In the genomic region with DNA sequence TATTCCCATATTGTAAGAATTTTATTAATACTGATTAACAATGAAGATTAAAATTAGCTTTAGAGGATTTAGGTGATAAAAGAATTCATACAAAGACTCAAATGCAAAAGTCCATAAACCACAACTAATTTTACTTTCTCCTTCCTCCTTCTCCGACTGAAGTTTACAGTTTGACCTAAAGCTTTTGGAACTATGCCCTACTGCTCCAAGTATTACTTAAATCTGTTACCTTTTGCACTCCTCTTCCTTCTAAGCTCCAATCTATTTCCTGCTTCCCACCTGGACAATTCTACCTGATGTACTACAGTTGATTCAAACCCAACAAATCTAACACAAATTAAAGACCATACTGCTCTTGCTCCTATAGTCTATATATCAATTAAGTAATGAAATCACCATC, we compare ENCODE assay signal across 20 cellular contexts. TPM values are rescaled to one million over a fixed set of nuclear protein-coding genes. Genes with fewer than 3 reads are reported as not detected.
DNase-seq lines count a peak whose midpoint lies in the region; ATAC-seq and TF ChIP-seq lines count a peak whose summit lies in the region.
"Had no signal": no experiment of that assay in that cellular context is flagged by ENCODE, and none has a peak within 500 bp of the region (broad histone marks: within the 10 kb centered on the region; RNA-seq: fewer than 3 reads in every experiment).

No MANE protein-coding gene starts in this region.

- CTCF ChIA-PET in HCT116 (lab: Charles Lee) (no interaction called here), WTC11 (lab: Charles Lee) (interaction anchor here (0.7 kb wide), 1 partner anchor 86 kb away, joined by 4 read pairs; no protein-coding TSS in a partner anchor)

- no peak overlapping the region for H2AFZ ChIP-seq in HCT116 (ENCODE audit: low read depth, low read length, poor library complexity, severe bottlenecking)

- H3K36me3 Mint-ChIP-seq in WTC11, result no peaks in the 10 kb centered on the region
- H3K36me3 Mint-ChIP-seq in stimulated activated effector memory CD8-positive, alpha-beta T cell treated with anti-CD3 and anti-CD28 coated beads, Interleukin-12 subunit alpha, Interleukin-12 subunit beta, amount 100 ng/mL, for 72 hours, result peaks cover 49% of the 10 kb centered on the region
- H3K36me3 Mint-ChIP-seq in activated T-helper 17 cell treated with anti-CD3 and anti-CD28 coated beads, Interleukin-2, amount 50 U/mL, for 72 hours (ENCODE audit: low read depth), result peaks cover 51% of the 10 kb centered on the region

- no peaks in the 10 kb centered on the region for H3K9me2 ChIP-seq in HCT116 (ENCODE audit: insufficient read depth)

- peak overlapping the region; percentile 2; the same call in 1 of the 2 replicates for H3K27ac Mint-ChIP-seq in WTC11
- no peak overlapping the region for H3K27ac Mint-ChIP-seq in stimulated activated effector memory CD8-positive, alpha-beta T cell treated with anti-CD3 and anti-CD28 coated beads, Interleukin-12 subunit alpha, Interleukin-12 subunit beta, amount 100 ng/mL, for 72 hours
- no peak overlapping the region for H3K27ac Mint-ChIP-seq in activated T-helper 17 cell treated with anti-CD3 and anti-CD28 coated beads, Interleukin-2, amount 50 U/mL, for 72 hours
- H3K27ac Mint-ChIP-seq: CD4-positive, alpha-beta T cell had no signal

- H3K4me3 Mint-ChIP-seq in WTC11, result no peak overlapping the region
- H3K4me3 Mint-ChIP-seq in stimulated activated effector memory CD8-positive, alpha-beta T cell treated with anti-CD3 and anti-CD28 coated beads, Interleukin-12 subunit alpha, Interleukin-12 subunit beta, amount 100 ng/mL, for 72 hours, result no peak overlapping the region
- H3K4me3 Mint-ChIP-seq in activated T-helper 17 cell treated with anti-CD3 and anti-CD28 coated beads, Interleukin-2, amount 50 U/mL, for 72 hours, result no peak overlapping the region
- H3K4me3 Mint-ChIP-seq: CD4-positive, alpha-beta T cell had no signal

- no peak for TF ChIP-seq RAD21 in HCT116 (IDR thresholded peaks at IDR 0.05; ENCODE audit: low read depth)

- POLR2A ChIA-PET in HCT116 (lab: Charles Lee) (interaction anchor here (0.7 kb wide), 1 partner anchor 85 kb away, joined by 3 read pairs; no protein-coding TSS in a partner anchor), WTC11 (lab: Charles Lee) (no interaction called here)

- H3K4me1 Mint-ChIP-seq in WTC11, result no peaks in the 10 kb centered on the region
- H3K4me1 Mint-ChIP-seq in stimulated activated effector memory CD8-positive, alpha-beta T cell treated with anti-CD3 and anti-CD28 coated beads, Interleukin-12 subunit alpha, Interleukin-12 subunit beta, amount 100 ng/mL, for 72 hours, result peaks cover 6% of the 10 kb centered on the region
- peaks cover 15% of the 10 kb centered on the region for H3K4me1 Mint-ChIP-seq in activated T-helper 17 cell treated with anti-CD3 and anti-CD28 coated beads, Interleukin-2, amount 50 U/mL, for 72 hours

- TF ChIP-seq CTCF in HCT116 (IDR thresholded peaks at IDR 0.05 in 2 of 3, conservative IDR thresholded peaks at IDR 0.05 in 1 of 3; ENCODE audit: borderline replicate concordance in 1 of 3, insufficient read depth in 1 of 3, low read depth in 2 of 3, low read length in 2 of 3) (no peak), WTC11 (IDR thresholded peaks at IDR 0.05) (no peak)

- no peak for DNase-seq in HCT116 (ENCODE audit: low read depth, low spot score)
- no peak for DNase-seq in WTC11 (ENCODE audit: low spot score)
- DNase-seq in left colon, result no peak
- DNase-seq in stimulated activated effector memory CD8-positive, alpha-beta T cell treated with anti-CD3 and anti-CD28 coated beads, Interleukin-12 subunit alpha, Interleukin-12 subunit beta, amount 100 ng/mL, for 72 hours (ENCODE audit: low spot score in 2 of 2), result no peak
- DNase-seq in NCI-H146 (lab: John Stamatoyannopoulos, UW), result no peak
- DNase-seq in NCI-H1105 treated with DMSO at 0.1 percent for 48 hours (lab: John Stamatoyannopoulos, UW), result no peak
- DNase-seq: CD4-positive, alpha-beta T cell; GDM1; Kasumi-1; MG63; NCI-H1436 treated with DMSO at 0.1 percent for 48 hours; NCI-H2029 treated with DMSO at 0.1 percent for 48 hours; NCI-H226; NCI-H524; NCI-H774; NK-92 treated with Interleukin-12 subunit alpha and Interleukin-12 subunit beta, amount 100 ng/mL, for 24 hours; Peyer's patch had no signal

- peak overlapping the region; percentile 41; the same call in 1 of the 2 replicates for H3K27ac ChIP-seq in HCT116 (ENCODE audit: low read depth, low read length)
- H3K27ac ChIP-seq: BLaER1, Peyer's patch had no signal

- intact Hi-C loops in HCT116 (cut with micrococcal nuclease), result no loop called here
- intact Hi-C loops in left colon (cut with DNase I, micrococcal nuclease), result no loop called here

- no TSS peak for BruUV-seq in HCT116 (replicated peaks; lab: Mats Ljungman, UMichigan)

- peaks cover 63% of the 10 kb centered on the region for H3K79me2 ChIP-seq in HCT116 (ENCODE audit: insufficient read depth, low read length)

- RAD21 ChIA-PET in HCT116 (lab: Charles Lee; ENCODE audit: low non-redundant PET in 1 of 2, low total read pairs in 2 of 2, uncharacterized antibody in 2 of 2, unreplicated experiment in 2 of 2), result no interaction called here

- H3K36me3 ChIP-seq in HCT116 (ENCODE audit: control insufficient read depth in 1 of 2, insufficient read depth in 2 of 2, low read length in 2 of 2), result no peaks in the 10 kb centered on the region

- no peaks in the 10 kb centered on the region for H4K20me1 ChIP-seq in HCT116 (ENCODE audit: insufficient read depth)

- peaks cover 32 to 49% of the 10 kb centered on the region in 2 experiments for H3K4me1 ChIP-seq in HCT116 (ENCODE audit: control insufficient read depth in 1 of 2, insufficient read depth in 2 of 2, low read length in 2 of 2)
- H3K4me1 ChIP-seq: BLaER1, Peyer's patch had no signal

- ATAC-seq in HCT116, result no peak
- ATAC-seq in WTC11, result no peak
- peak; percentile 94 for ATAC-seq in left colon
- no peak for ATAC-seq in stimulated activated effector memory CD8-positive, alpha-beta T cell treated with anti-CD3 and anti-CD28 coated beads, Interleukin-12 subunit alpha, Interleukin-12 subunit beta, amount 100 ng/mL, for 72 hours
- no peak for ATAC-seq in activated T-helper 17 cell treated with anti-CD3 and anti-CD28 coated beads, Interleukin-2, amount 50 U/mL, for 72 hours (replicated peaks)
- ATAC-seq: Right ventricle myocardium inferior had no signal

- H3K27me3 Mint-ChIP-seq in WTC11 (ENCODE audit: low read depth), result no peaks in the 10 kb centered on the region
- no peaks in the 10 kb centered on the region for H3K27me3 Mint-ChIP-seq in activated T-helper 17 cell treated with anti-CD3 and anti-CD28 coated beads, Interleukin-2, amount 50 U/mL, for 72 hours
- H3K27me3 Mint-ChIP-seq: CD4-positive, alpha-beta T cell had no signal

- no peak overlapping the region for H3K9ac ChIP-seq in HCT116 (ENCODE audit: low read length)
- H3K9ac ChIP-seq: BLaER1 had no signal

- no peak overlapping the region for H3K4me3 ChIP-seq in HCT116 (replicated peaks in 1 of 2; ENCODE audit: low read depth in 1 of 2, low read length in 2 of 2)
- H3K4me3 ChIP-seq: BLaER1, MG63, Peyer's patch had no signal

- H3K9me3 Mint-ChIP-seq in WTC11, result no peaks in the 10 kb centered on the region
- no peaks in the 10 kb centered on the region for H3K9me3 Mint-ChIP-seq in stimulated activated effector memory CD8-positive, alpha-beta T cell treated with anti-CD3 and anti-CD28 coated beads, Interleukin-12 subunit alpha, Interleukin-12 subunit beta, amount 100 ng/mL, for 72 hours
- no peaks in the 10 kb centered on the region for H3K9me3 Mint-ChIP-seq in activated T-helper 17 cell treated with anti-CD3 and anti-CD28 coated beads, Interleukin-2, amount 50 U/mL, for 72 hours
- H3K9me3 Mint-ChIP-seq: CD4-positive, alpha-beta T cell had no signal

- no peaks in the 10 kb centered on the region for H3K9me3 ChIP-seq in HCT116 (ENCODE audit: control insufficient read depth in 1 of 2, insufficient read depth in 1 of 2, low read depth in 1 of 2, low read length in 2 of 2)
- H3K9me3 ChIP-seq: BLaER1, MG63, Peyer's patch had no signal

- peak overlapping the region; percentile 71 for H3K4me2 ChIP-seq in HCT116 (ENCODE audit: low read length)
- H3K4me2 ChIP-seq: BLaER1 had no signal

- no peak for TF ChIP-seq POLR2A in HCT116 (IDR thresholded peaks at IDR 0.05; ENCODE audit: borderline replicate concordance, extremely low read depth, insufficient read depth, insufficient read length)

- H3K27me3 ChIP-seq in HCT116 (ENCODE audit: insufficient read depth, low read length), result no peaks in the 10 kb centered on the region
- H3K27me3 ChIP-seq: BLaER1, MG63, Peyer's patch had no signal

TF ChIP-seq in HCT116, 20 proteins besides CTCF, POLR2A, EP300 and RAD21:
- TF ChIP-seq FOSL1 (IDR thresholded peaks at IDR 0.05; ENCODE audit: low read depth) (peak; percentile 18; the same call in 1 of the 2 replicates), EZH2 (IDR thresholded peaks at IDR 0.05) (no peak), EGR1 (IDR thresholded peaks at IDR 0.05; ENCODE audit: low read depth) (no peak), SP1 (IDR thresholded peaks at IDR 0.05; ENCODE audit: low read depth) (no peak)

TF ChIP-seq in WTC11, 78 proteins besides CTCF, POLR2A, EP300 and RAD21 (continues in another document):
- TF ChIP-seq ZNF263 (CRISPR knock-in tag; IDR thresholded peaks at IDR 0.05; ENCODE audit: low read depth), result no peak
- TF ChIP-seq, protein P1, sequence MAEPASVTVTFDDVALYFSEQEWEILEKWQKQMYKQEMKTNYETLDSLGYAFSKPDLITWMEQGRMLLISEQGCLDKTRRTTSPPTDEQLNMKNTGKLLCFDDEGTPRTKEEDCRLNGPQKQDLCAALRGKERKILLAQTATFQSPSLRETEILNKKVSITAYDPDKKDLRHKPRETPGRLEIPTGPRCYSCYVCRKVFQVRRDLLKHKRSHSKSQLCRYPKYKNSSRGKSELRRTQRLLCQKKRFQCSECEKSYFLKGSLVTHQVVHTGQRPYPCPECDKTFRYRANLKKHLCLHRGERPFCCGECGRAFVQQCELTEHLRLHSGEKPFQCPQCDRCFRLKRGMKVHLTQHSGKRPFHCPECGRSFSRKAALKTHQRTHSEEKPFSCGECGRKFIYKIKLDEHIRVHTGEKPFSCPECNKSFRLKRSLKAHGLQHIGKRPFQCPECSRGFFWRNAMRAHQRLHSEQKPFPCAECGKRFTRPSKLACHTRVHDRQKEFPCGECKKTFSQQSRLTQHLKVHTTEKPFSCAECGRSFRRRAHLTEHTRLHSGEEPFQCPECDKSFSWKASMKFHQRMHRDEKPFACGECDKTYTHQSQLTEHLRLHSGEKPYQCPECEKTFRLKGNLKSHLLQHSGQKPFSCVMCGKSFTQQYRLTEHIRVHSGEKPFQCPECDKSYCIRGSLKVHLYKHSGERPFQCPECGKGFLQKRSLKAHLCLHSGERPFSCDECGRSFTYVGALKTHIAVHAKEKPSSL (CRISPR knock-in tag; conservative IDR thresholded peaks at IDR 0.05), result no peak
- TF ChIP-seq ZNF416 (CRISPR knock-in tag; IDR thresholded peaks at IDR 0.05), result no peak
- no peak for TF ChIP-seq ETV6 (CRISPR knock-in tag; IDR thresholded peaks at IDR 0.05)
- TF ChIP-seq ZNF317 (CRISPR knock-in tag; IDR thresholded peaks at IDR 0.05; ENCODE audit: borderline replicate concordance, low read depth), result no peak
- TF ChIP-seq HMGA2 (CRISPR knock-in tag; IDR thresholded peaks at IDR 0.05), result no peak

RNA-seq across cellular contexts. Expression of a gene that starts 36.3 kb away (rescaled TPM):
- 21.1 TPM for total RNA-seq in HCT116 (2021; ENCODE audit: unreplicated experiment)
- polyA plus RNA-seq in HCT116 (2012), result 4.4 and 5.6 TPM in 2 replicates
- 20.0 to 22.5 TPM (median 21.0 TPM) in 3 replicates for total RNA-seq in WTC11 (2021)
- total RNA-seq in left colon, result 10 to 100 TPM; 23.2 to 23.6 TPM
- total RNA-seq in activated T-helper 17 cell treated with anti-CD3 and anti-CD28 coated beads, Interleukin-2, amount 50 U/mL, for 72 hours, result 10 to 100 TPM; 19.7 to 23.3 TPM
